ENCODE assay signal across 15 cellular contexts in genomic region chr16:57871457-57871856, GRCh38.
DNase-seq lines count a peak whose midpoint lies in the region; ATAC-seq and TF ChIP-seq lines count a peak whose summit lies in the region.
"Had no signal": no experiment of that assay in that cellular context is flagged by ENCODE, and none has a peak within 500 bp of the region (broad histone marks: within the 10 kb centered on the region; RNA-seq: fewer than 3 reads in every experiment).

No MANE protein-coding gene starts in this region.

- no peaks in the 10 kb centered on the region for H3K9me3 Mint-ChIP-seq in activated T-cell treated with anti-CD3 and anti-CD28 coated beads, Interleukin-2, amount 50 U/mL, for 72 hours
- H3K9me3 Mint-ChIP-seq in stimulated activated naive B cell treated with anti-CD40 and anti-IgM and Interleukin-4, amounts not matched to agents 10 μg/mL and 1 μg/mL and 100 μg/mL, for 72 hours = no peaks in the 10 kb centered on the region

- H3K4me3 Mint-ChIP-seq in activated T-cell treated with anti-CD3 and anti-CD28 coated beads, Interleukin-2, amount 50 U/mL, for 72 hours = no peak overlapping the region
- H3K4me3 Mint-ChIP-seq in stimulated activated naive B cell treated with anti-CD40 and anti-IgM and Interleukin-4, amounts not matched to agents 10 μg/mL and 1 μg/mL and 100 μg/mL, for 72 hours = no peak overlapping the region
- H3K4me3 Mint-ChIP-seq: activated naive CD8-positive, alpha-beta T cell had no signal

- H3K27ac Mint-ChIP-seq in activated T-cell treated with anti-CD3 and anti-CD28 coated beads, Interleukin-2, amount 50 U/mL, for 72 hours = no peak overlapping the region
- H3K27ac Mint-ChIP-seq in stimulated activated naive B cell treated with anti-CD40 and anti-IgM and Interleukin-4, amounts not matched to agents 10 μg/mL and 1 μg/mL and 100 μg/mL, for 72 hours = no peak overlapping the region
- H3K27ac Mint-ChIP-seq: activated naive CD8-positive, alpha-beta T cell had no signal

- H3K36me3 ChIP-seq in fibroblast of lung (ENCODE audit: control insufficient read depth, insufficient read depth, low read length) = no peaks in the 10 kb centered on the region
- H3K36me3 ChIP-seq: heart left ventricle, neutrophil had no signal

- peak overlapping the region; percentile 83 for H3K27ac ChIP-seq in RWPE1
- no peak overlapping the region for H3K27ac ChIP-seq in fibroblast of lung (ENCODE audit: insufficient read depth, low read length)
- H3K27ac ChIP-seq: dorsolateral prefrontal cortex, heart left ventricle, neutrophil had no signal

- CTCF ChIA-PET in RWPE1 (lab: Yijun Ruan, JAX) = interaction anchor here (0.7 kb wide), 1 partner anchor 40 kb away, joined by 3 read pairs; no protein-coding TSS in a partner anchor

- POLR2A ChIA-PET in RWPE1 (lab: Yijun Ruan, JAX; ENCODE audit: low non-redundant PET) = no interaction called here

- no peak overlapping the region for H3K9ac ChIP-seq in fibroblast of lung (ENCODE audit: insufficient read depth, low read length)

- no peaks in the 10 kb centered on the region for H4K20me1 ChIP-seq in fibroblast of lung (ENCODE audit: control insufficient read depth, extremely low read depth, insufficient read depth, low read length)

- no peaks in the 10 kb centered on the region for H3K9me3 ChIP-seq in fibroblast of lung (ENCODE audit: control insufficient read depth, insufficient read depth, low read depth, low read length)
- H3K9me3 ChIP-seq: heart left ventricle, neutrophil had no signal

- peaks cover 8% of the 10 kb centered on the region for H3K27me3 ChIP-seq in fibroblast of lung (ENCODE audit: control insufficient read depth, insufficient read depth, low read length)

- H3K36me3 Mint-ChIP-seq in activated T-cell treated with anti-CD3 and anti-CD28 coated beads, Interleukin-2, amount 50 U/mL, for 72 hours (ENCODE audit: insufficient read depth in 2 of 2) = no peaks in the 10 kb centered on the region
- no peaks in the 10 kb centered on the region for H3K36me3 Mint-ChIP-seq in stimulated activated naive B cell treated with anti-CD40 and anti-IgM and Interleukin-4, amounts not matched to agents 10 μg/mL and 1 μg/mL and 100 μg/mL, for 72 hours
- H3K36me3 Mint-ChIP-seq: activated naive CD8-positive, alpha-beta T cell had no signal

- no peak overlapping the region for H3K4me3 ChIP-seq in fibroblast of lung (replicated peaks in 1 of 4; ENCODE audit: control extremely low read depth in 1 of 4, insufficient read depth in 1 of 4, low read depth in 3 of 4, low read length in 4 of 4)
- H3K4me3 ChIP-seq: dorsolateral prefrontal cortex, heart left ventricle had no signal

- H3K4me1 ChIP-seq in fibroblast of lung (ENCODE audit: control insufficient read depth, extremely low read depth, insufficient read depth, low read length) = no peaks in the 10 kb centered on the region

- no peaks in the 10 kb centered on the region for H3K79me2 ChIP-seq in fibroblast of lung (ENCODE audit: control insufficient read depth, insufficient read depth, low read length)

- TF ChIP-seq CTCF in RWPE1 (conservative IDR thresholded peaks at IDR 0.05; ENCODE audit: low read depth) (no peak), fibroblast of lung (conservative IDR thresholded peaks at IDR 0.05 in 1 of 2, IDR thresholded peaks at IDR 0.05 in 1 of 2; ENCODE audit: low read depth in 1 of 2, low read length in 2 of 2) (no peak)

- peaks cover 22% of the 10 kb centered on the region for H3K4me1 Mint-ChIP-seq in activated T-cell treated with anti-CD3 and anti-CD28 coated beads, Interleukin-2, amount 50 U/mL, for 72 hours (ENCODE audit: low read depth)
- no peaks in the 10 kb centered on the region for H3K4me1 Mint-ChIP-seq in stimulated activated naive B cell treated with anti-CD40 and anti-IgM and Interleukin-4, amounts not matched to agents 10 μg/mL and 1 μg/mL and 100 μg/mL, for 72 hours

- DNase-seq in activated T-cell treated with anti-CD3 and anti-CD28 coated beads, Interleukin-2, amount 50 U/mL, for 72 hours = no peak
- DNase-seq in activated T-cell treated with anti-CD3 and anti-CD28 coated beads, Interleukin-2, amount 50 U/mL, for 48 hours = no peak
- DNase-seq in RWPE1 (ENCODE audit: low spot score) = peak; percentile 76
- DNase-seq in fibroblast of lung (ENCODE audit: low read depth in 2 of 2) = peak; percentile 31 to 84
- no peak for DNase-seq in stimulated activated naive B cell treated with anti-CD40 and anti-IgM and Interleukin-4, amounts not matched to agents 10 μg/mL and 1 μg/mL and 100 μg/mL, for 72 hours
- no peak for DNase-seq in NCI-H2107 treated with DMSO at 0.1 percent for 48 hours (lab: John Stamatoyannopoulos, UW; ENCODE audit: unreplicated experiment)
- DNase-seq: activated CD8-positive, alpha-beta memory T cell treated with anti-CD3 and anti-CD28 coated beads for 24 hours; DMS53; dorsolateral prefrontal cortex; heart left ventricle; stimulated activated CD4-positive, alpha-beta T cell treated with anti-CD3 and anti-CD28 coated beads, Interleukin-12 subunit alpha, Interleukin-12 subunit beta, amount 100 ng/mL, for 4 hours had no signal

- peak; percentile 82 to 83 for ATAC-seq in activated T-cell treated with anti-CD3 and anti-CD28 coated beads, Interleukin-2, amount 50 U/mL, for 72 hours (replicated peaks in 1 of 2)
- peak; percentile 41 to 57 for ATAC-seq in stimulated activated naive B cell treated with anti-CD40 and anti-IgM and Interleukin-4, amounts not matched to agents 10 μg/mL and 1 μg/mL and 100 μg/mL, for 72 hours (replicated peaks)
- no peak for ATAC-seq in HG02973 (IDR thresholded peaks at IDR 0.05; ENCODE audit: unreplicated experiment)
- ATAC-seq in GM19351 (IDR thresholded peaks at IDR 0.05; ENCODE audit: unreplicated experiment) = no peak
- ATAC-seq: heart left ventricle had no signal

- H3K4me2 ChIP-seq in fibroblast of lung (ENCODE audit: extremely low read depth, insufficient read depth, low read length) = no peak overlapping the region

- H2AFZ ChIP-seq in fibroblast of lung (ENCODE audit: low read length) = no peak overlapping the region

- H3K27me3 Mint-ChIP-seq in activated T-cell treated with anti-CD3 and anti-CD28 coated beads, Interleukin-2, amount 50 U/mL, for 72 hours (ENCODE audit: low read depth) = peaks cover 12% of the 10 kb centered on the region
- H3K27me3 Mint-ChIP-seq in stimulated activated naive B cell treated with anti-CD40 and anti-IgM and Interleukin-4, amounts not matched to agents 10 μg/mL and 1 μg/mL and 100 μg/mL, for 72 hours = peaks cover 15 to 30% of the 10 kb centered on the region in 2 donors

Comparison
In these comparisons a context has a peak if more than half of its experiments do, and no peak if none do; other contexts are left out.
1. ATAC-seq: peak in activated T-cell treated with anti-CD3 and anti-CD28 coated beads, Interleukin-2, amount 50 U/mL, for 72 hours (2 of 2) and stimulated activated naive B cell treated with anti-CD40 and anti-IgM and Interleukin-4, amounts not matched to agents 10 μg/mL and 1 μg/mL and 100 μg/mL, for 72 hours (2 of 2); none in HG02973 (single experiment) and GM19351 (single experiment).
2. DNase-seq: peak in RWPE1 (single experiment) and fibroblast of lung (2 of 2); none in activated T-cell treated with anti-CD3 and anti-CD28 coated beads, Interleukin-2, amount 50 U/mL, for 72 hours (0 of 2), activated T-cell treated with anti-CD3 and anti-CD28 coated beads, Interleukin-2, amount 50 U/mL, for 48 hours (0 of 2), stimulated activated naive B cell treated with anti-CD40 and anti-IgM and Interleukin-4, amounts not matched to agents 10 μg/mL and 1 μg/mL and 100 μg/mL, for 72 hours (single experiment) and NCI-H2107 treated with DMSO at 0.1 percent for 48 hours (single experiment).